1 cellular context compared by ENCODE assay signal in the genomic region with DNA sequence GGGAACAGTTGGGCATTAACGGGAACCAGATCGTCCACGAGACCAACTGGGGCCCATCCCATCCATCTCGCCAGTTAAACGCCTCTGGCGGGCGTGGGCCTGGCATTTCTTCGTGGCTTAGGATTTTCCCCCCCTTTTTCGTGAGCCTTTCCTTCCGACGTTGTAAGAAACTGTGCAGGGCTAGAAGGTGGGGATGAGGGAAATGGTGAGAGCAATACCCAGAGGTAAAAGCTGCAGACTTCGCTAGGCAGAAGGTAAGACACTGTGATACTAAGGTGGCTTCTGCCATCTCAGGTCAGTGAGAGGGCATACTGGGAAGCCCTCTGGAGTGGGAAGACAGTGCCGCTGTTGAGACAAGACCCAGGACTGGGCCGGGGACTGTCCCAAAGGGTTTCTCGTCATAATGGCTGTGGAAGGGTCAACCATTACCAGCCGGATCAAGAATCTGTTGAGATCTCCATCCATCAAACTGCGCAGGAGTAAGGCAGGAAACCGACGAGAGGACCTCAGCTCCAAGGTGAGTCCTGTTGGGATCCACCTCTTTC.
TF ChIP-seq lines count a peak whose summit lies in the region.

No MANE protein-coding gene starts in this region.

TF ChIP-seq in K562, 482 proteins besides CTCF, POLR2A, EP300 and RAD21 (continued from another document):
- TF ChIP-seq MGA (IDR thresholded peaks at IDR 0.05), result 0 out of 2 replicates have a peak, but pooled peaks have one; percentile 49
